ENCODE assay signal across 10 cellular contexts in the genomic region with DNA sequence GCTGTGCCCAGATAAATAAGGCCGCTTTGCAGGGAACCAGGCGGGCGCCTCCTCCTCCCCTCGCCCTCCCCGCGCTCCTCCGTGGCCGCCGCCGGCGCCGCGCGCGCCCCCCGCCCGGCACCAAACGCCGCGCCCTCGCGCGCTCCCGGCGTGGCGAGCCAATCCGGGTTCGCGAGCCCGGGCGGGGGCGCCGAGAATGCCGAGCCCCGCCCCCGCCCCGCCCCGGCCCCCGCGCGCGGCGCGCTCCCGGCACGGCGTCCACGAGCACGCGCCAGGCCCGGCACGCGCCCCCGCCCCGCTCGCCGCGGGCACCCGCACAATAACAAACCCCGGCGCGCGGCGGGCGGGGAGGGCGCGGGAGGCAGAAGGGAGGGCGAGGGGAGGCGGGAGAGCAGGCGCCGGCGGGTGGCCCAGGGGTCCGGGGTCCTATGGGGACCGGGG. TPM values are rescaled to one million over a fixed set of nuclear protein-coding genes. Genes with fewer than 3 reads are reported as not detected.
DNase-seq lines count a peak whose midpoint lies in the region; ATAC-seq and TF ChIP-seq lines count a peak whose summit lies in the region.
"Had no signal": no experiment of that assay in that cellular context is flagged by ENCODE, and none has a peak within 500 bp of the region (broad histone marks: within the 10 kb centered on the region; RNA-seq: fewer than 3 reads in every experiment).

FBXL16 (minus strand) TSS at position 54 of the 441 bp plus-strand sequence. CDS start 8,396 bp downstream, outside the sequence.

- peaks cover 17% of the 10 kb centered on the region for H3K36me3 Mint-ChIP-seq in MCF 10A (ENCODE audit: insufficient read depth, unreplicated experiment)
- peaks cover 0 to 4% (median 0%) of the 10 kb centered on the region in 3 donors for H3K36me3 Mint-ChIP-seq in naive thymus-derived CD8-positive, alpha-beta T cell

- H3K9me3 Mint-ChIP-seq in MCF 10A (ENCODE audit: unreplicated experiment) = no peaks in the 10 kb centered on the region
- H3K9me3 Mint-ChIP-seq in naive thymus-derived CD8-positive, alpha-beta T cell = no peaks in the 10 kb centered on the region

- H3K27me3 ChIP-seq in upper lobe of right lung = peaks cover 92% of the 10 kb centered on the region

- peak; percentile 97 for DNase-seq in D341Med (ENCODE audit: low spot score)
- peak; percentile 32 for DNase-seq in NCI-H128 (lab: John Stamatoyannopoulos, UW; ENCODE audit: unreplicated experiment)
- peak; percentile 63 for DNase-seq in MCF 10A (ENCODE audit: unreplicated experiment)
- no peak for DNase-seq in naive thymus-derived CD8-positive, alpha-beta T cell
- DNase-seq in activated effector memory CD4-positive, alpha-beta T cell treated with Interleukin-2 at 50 U/mL for 16 hours = no peak
- no peak for DNase-seq in upper lobe of right lung
- DNase-seq: activated CD4-positive, alpha-beta T cell treated with anti-CD3 and anti-CD28 coated beads, Interleukin-2, amount 50 U/mL, for 48 hours; stimulated activated CD4-positive, alpha-beta T cell treated with anti-CD3 and anti-CD28 coated beads, Interleukin-2, amount 100 ng/mL, for 48 hours had no signal

- no peak within 1 kb of the TSS for H3K4me3 ChIP-seq in upper lobe of right lung

- no peaks in the 10 kb centered on the region for H3K27me3 Mint-ChIP-seq in MCF 10A (ENCODE audit: insufficient read depth, unreplicated experiment)
- H3K27me3 Mint-ChIP-seq in naive thymus-derived CD8-positive, alpha-beta T cell = peaks cover 10 to 63% (median 23%) of the 10 kb centered on the region in 5 donors

- peak within 1 kb of the TSS; percentile 67 for H3K27ac Mint-ChIP-seq in MCF 10A (ENCODE audit: low read depth, unreplicated experiment)
- peak within 1 kb of the TSS in 1 of 10 donors; percentile 13 for H3K27ac Mint-ChIP-seq in naive thymus-derived CD8-positive, alpha-beta T cell

- H3K4me1 ChIP-seq in upper lobe of right lung = no peaks in the 10 kb centered on the region

- no peaks in the 10 kb centered on the region for H3K9me3 ChIP-seq in upper lobe of right lung

- no peak within 1 kb of the TSS for H3K27ac ChIP-seq in upper lobe of right lung

- no peak for TF ChIP-seq CTCF in MCF 10A (IDR thresholded peaks at IDR 0.05; ENCODE audit: unreplicated experiment)
- TF ChIP-seq CTCF in upper lobe of right lung (IDR thresholded peaks at IDR 0.05) = no peak

- BruUV-seq in MCF 10A (replicated peaks; lab: Mats Ljungman, UMichigan) = no TSS peak

- POLR2A ChIA-PET in MCF 10A (lab: Yijun Ruan, JAX) = interaction anchor here (1.1 to 3.2 kb wide), 8 partner anchors 10 to 32 kb away, joined by 4 to 24 read pairs (median 14); partner anchors contain the start of genes ANTKMT, HAGHL, METRN and STUB1
- POLR2A ChIA-PET in naive thymus-derived CD8-positive, alpha-beta T cell (lab: Charles Lee) = interaction anchor here (1.4 kb wide), 1 partner anchor 9 kb away, joined by 4 read pairs; no protein-coding TSS in a partner anchor

- no peaks in the 10 kb centered on the region for H3K36me3 ChIP-seq in upper lobe of right lung

- peak in 1 of 2 donors; percentile 23 for ATAC-seq in naive thymus-derived CD8-positive, alpha-beta T cell
- ATAC-seq in upper lobe of right lung = no peak
- no peak for ATAC-seq in HG03175 (IDR thresholded peaks at IDR 0.05; ENCODE audit: unreplicated experiment)
- ATAC-seq in GM18861 (IDR thresholded peaks at IDR 0.05; ENCODE audit: unreplicated experiment) = no peak

- intact Hi-C loops in MCF 10A (cut with micrococcal nuclease) = no loop called here
- intact Hi-C loops in upper lobe of right lung (cut with DNase I) = no loop called here

- CTCF ChIA-PET in MCF 10A (lab: Yijun Ruan, JAX) = no interaction called here

- H3K4me1 Mint-ChIP-seq in MCF 10A (ENCODE audit: insufficient read depth, unreplicated experiment) = peaks cover 17% of the 10 kb centered on the region
- peaks cover 0 to 17% (median 7%) of the 10 kb centered on the region in 4 donors for H3K4me1 Mint-ChIP-seq in naive thymus-derived CD8-positive, alpha-beta T cell

- peak within 1 kb of the TSS; percentile 83 for H3K4me3 Mint-ChIP-seq in MCF 10A (ENCODE audit: unreplicated experiment)
- H3K4me3 Mint-ChIP-seq in naive thymus-derived CD8-positive, alpha-beta T cell = peak within 1 kb of the TSS in 8 of 10 donors; percentile 7 to 55 (median 34)

RNA-seq across cellular contexts. Expression of gene FBXL16, which starts in this region (rescaled TPM):
- total RNA-seq in MCF 10A (2022) = 40.5 and 48.2 TPM in 2 replicates
- total RNA-seq in naive thymus-derived CD8-positive, alpha-beta T cell = 10 to 100 TPM; 28.4 to 29.3 TPM
- polyA plus RNA-seq in naive thymus-derived CD8-positive, alpha-beta T cell = 10 to 100 TPM in 1 of 3 donors, 1 to 10 TPM in 2; 3.0 to 22.0 (median 9.5) TPM
- 3.6 TPM for total RNA-seq in upper lobe of right lung

Comparison
In these comparisons a context has a peak if more than half of its experiments do, and no peak if none do; other contexts are left out.
1. DNase-seq: peak in D341Med (single experiment), NCI-H128 (single experiment) and MCF 10A (single experiment); none in naive thymus-derived CD8-positive, alpha-beta T cell (0 of 10), activated effector memory CD4-positive, alpha-beta T cell treated with Interleukin-2 at 50 U/mL for 16 hours (single experiment) and upper lobe of right lung (single experiment).